ENCODE assay signal across 1 cellular context in genomic region chr21:45747233-45747766, GRCh38.
TF ChIP-seq lines count a peak whose summit lies in the region.

No MANE protein-coding gene starts in this region.

TF ChIP-seq in GM23338, 12 proteins besides CTCF, POLR2A, EP300 and RAD21 (continued from another document):
- TF ChIP-seq, protein P1, sequence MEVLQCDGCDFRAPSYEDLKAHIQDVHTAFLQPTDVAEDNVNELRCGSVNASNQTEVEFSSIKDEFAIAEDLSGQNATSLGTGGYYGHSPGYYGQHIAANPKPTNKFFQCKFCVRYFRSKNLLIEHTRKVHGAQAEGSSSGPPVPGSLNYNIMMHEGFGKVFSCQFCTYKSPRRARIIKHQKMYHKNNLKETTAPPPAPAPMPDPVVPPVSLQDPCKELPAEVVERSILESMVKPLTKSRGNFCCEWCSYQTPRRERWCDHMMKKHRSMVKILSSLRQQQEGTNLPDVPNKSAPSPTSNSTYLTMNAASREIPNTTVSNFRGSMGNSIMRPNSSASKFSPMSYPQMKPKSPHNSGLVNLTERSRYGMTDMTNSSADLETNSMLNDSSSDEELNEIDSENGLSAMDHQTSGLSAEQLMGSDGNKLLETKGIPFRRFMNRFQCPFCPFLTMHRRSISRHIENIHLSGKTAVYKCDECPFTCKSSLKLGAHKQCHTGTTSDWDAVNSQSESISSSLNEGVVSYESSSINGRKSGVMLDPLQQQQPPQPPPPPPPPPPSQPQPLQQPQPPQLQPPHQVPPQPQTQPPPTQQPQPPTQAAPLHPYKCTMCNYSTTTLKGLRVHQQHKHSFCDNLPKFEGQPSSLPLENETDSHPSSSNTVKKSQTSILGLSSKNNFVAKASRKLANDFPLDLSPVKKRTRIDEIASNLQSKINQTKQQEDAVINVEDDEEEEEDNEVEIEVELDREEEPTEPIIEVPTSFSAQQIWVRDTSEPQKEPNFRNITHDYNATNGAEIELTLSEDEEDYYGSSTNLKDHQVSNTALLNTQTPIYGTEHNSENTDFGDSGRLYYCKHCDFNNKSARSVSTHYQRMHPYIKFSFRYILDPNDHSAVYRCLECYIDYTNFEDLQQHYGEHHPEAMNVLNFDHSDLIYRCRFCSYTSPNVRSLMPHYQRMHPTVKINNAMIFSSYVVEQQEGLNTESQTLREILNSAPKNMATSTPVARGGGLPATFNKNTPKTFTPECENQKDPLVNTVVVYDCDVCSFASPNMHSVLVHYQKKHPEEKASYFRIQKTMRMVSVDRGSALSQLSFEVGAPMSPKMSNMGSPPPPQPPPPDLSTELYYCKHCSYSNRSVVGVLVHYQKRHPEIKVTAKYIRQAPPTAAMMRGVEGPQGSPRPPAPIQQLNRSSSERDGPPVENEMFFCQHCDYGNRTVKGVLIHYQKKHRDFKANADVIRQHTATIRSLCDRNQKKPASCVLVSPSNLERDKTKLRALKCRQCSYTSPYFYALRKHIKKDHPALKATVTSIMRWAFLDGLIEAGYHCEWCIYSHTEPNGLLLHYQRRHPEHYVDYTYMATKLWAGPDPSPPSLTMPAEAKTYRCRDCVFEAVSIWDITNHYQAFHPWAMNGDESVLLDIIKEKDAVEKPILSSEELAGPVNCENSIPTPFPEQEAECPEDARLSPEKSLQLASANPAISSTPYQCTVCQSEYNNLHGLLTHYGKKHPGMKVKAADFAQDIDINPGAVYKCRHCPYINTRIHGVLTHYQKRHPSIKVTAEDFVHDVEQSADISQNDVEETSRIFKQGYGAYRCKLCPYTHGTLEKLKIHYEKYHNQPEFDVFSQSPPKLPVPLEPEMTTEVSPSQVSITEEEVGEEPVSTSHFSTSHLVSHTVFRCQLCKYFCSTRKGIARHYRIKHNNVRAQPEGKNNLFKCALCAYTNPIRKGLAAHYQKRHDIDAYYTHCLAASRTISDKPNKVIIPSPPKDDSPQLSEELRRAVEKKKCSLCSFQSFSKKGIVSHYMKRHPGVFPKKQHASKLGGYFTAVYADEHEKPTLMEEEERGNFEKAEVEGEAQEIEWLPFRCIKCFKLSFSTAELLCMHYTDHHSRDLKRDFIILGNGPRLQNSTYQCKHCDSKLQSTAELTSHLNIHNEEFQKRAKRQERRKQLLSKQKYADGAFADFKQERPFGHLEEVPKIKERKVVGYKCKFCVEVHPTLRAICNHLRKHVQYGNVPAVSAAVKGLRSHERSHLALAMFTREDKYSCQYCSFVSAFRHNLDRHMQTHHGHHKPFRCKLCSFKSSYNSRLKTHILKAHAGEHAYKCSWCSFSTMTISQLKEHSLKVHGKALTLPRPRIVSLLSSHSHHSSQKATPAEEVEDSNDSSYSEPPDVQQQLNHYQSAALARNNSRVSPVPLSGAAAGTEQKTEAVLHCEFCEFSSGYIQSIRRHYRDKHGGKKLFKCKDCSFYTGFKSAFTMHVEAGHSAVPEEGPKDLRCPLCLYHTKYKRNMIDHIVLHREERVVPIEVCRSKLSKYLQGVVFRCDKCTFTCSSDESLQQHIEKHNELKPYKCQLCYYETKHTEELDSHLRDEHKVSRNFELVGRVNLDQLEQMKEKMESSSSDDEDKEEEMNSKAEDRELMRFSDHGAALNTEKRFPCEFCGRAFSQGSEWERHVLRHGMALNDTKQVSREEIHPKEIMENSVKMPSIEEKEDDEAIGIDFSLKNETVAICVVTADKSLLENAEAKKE (CRISPR knock-in tag; IDR thresholded peaks at IDR 0.05), result no peak
- TF ChIP-seq POLR2AphosphoS5 (IDR thresholded peaks at IDR 0.05; ENCODE audit: low read depth), result no peak
- no peak for TF ChIP-seq REST (IDR thresholded peaks at IDR 0.05; ENCODE audit: unreplicated experiment)
- TF ChIP-seq CREB1 (CRISPR knock-in tag; IDR thresholded peaks at IDR 0.05; ENCODE audit: low read depth), result no peak
- no peak for TF ChIP-seq ZNF331 (CRISPR knock-in tag; IDR thresholded peaks at IDR 0.05; ENCODE audit: low read depth)
- no peak for TF ChIP-seq NANOG (IDR thresholded peaks at IDR 0.05; ENCODE audit: borderline replicate concordance)
- TF ChIP-seq EZH2phosphoT487 (IDR thresholded peaks at IDR 0.05; ENCODE audit: unreplicated experiment), result no peak
- no peak for TF ChIP-seq EZH2 (IDR thresholded peaks at IDR 0.05; ENCODE audit: low read depth, unreplicated experiment)
